Comparison of ENCODE assay signal across 11 cellular contexts in genomic region chr5:172820046-172820767, GRCh38. TPM values are rescaled to one million over a fixed set of nuclear protein-coding genes. Genes with fewer than 3 reads are reported as not detected.
DNase-seq lines count a peak whose midpoint lies in the region; ATAC-seq and TF ChIP-seq lines count a peak whose summit lies in the region.
"Had no signal": no experiment of that assay in that cellular context is flagged by ENCODE, and none has a peak within 500 bp of the region (broad histone marks: within the 10 kb centered on the region; RNA-seq: fewer than 3 reads in every experiment).

No MANE protein-coding gene starts in this region.

- TF ChIP-seq CTCF in PC-3 (conservative IDR thresholded peaks at IDR 0.05; ENCODE audit: low read depth, low read length): no peak
- TF ChIP-seq CTCF in coronary artery (IDR thresholded peaks at IDR 0.05): no peak
- no peak for TF ChIP-seq CTCF in omental fat pad (IDR thresholded peaks at IDR 0.05)

- H3K27ac ChIP-seq in PC-3 (ENCODE audit: low read length): peak overlapping the region; percentile 69
- H3K27ac ChIP-seq in coronary artery: no peak overlapping the region

- no peaks in the 10 kb centered on the region for H4K20me1 ChIP-seq in PC-3 (ENCODE audit: low read length)

- peak; percentile 89 for ATAC-seq in PC-3
- ATAC-seq in omental fat pad (ENCODE audit: low FRiP score): peak; percentile 94
- no peak for ATAC-seq in GM18858 (IDR thresholded peaks at IDR 0.05; ENCODE audit: unreplicated experiment)
- ATAC-seq in HG03342 (IDR thresholded peaks at IDR 0.05; ENCODE audit: unreplicated experiment): no peak
- ATAC-seq in HG02623 (IDR thresholded peaks at IDR 0.05; ENCODE audit: unreplicated experiment): no peak
- no peak for ATAC-seq in effector memory CD8-positive, alpha-beta T cell (replicated peaks)

- H3K79me2 ChIP-seq in PC-3 (ENCODE audit: low read length): no peaks in the 10 kb centered on the region

- H3F3A ChIP-seq in PC-3 (ENCODE audit: low read length, unreplicated experiment): no peaks in the 10 kb centered on the region

- BruUV-seq in PC-3 (replicated peaks; lab: Mats Ljungman, UMichigan): no TSS peak

- peak overlapping the region; percentile 29; the same call in 1 of the 2 replicates for H2AFZ ChIP-seq in PC-3 (ENCODE audit: low read length)

- H3K9me3 Mint-ChIP-seq in effector memory CD8-positive, alpha-beta T cell: peaks cover 0 to 2% of the 10 kb centered on the region in 2 donors

- H3K4me2 ChIP-seq in PC-3 (ENCODE audit: low read length): peak overlapping the region; percentile 28

- H3K36me3 ChIP-seq in PC-3 (ENCODE audit: low read depth, low read length): no peaks in the 10 kb centered on the region
- H3K36me3 ChIP-seq: gastrocnemius medialis had no signal

- peak overlapping the region; percentile 65 for H3K9ac ChIP-seq in PC-3 (ENCODE audit: low read length)

- CTCF ChIA-PET in PC-3 (lab: Charles Lee): interaction anchor here (0.5 kb wide), 1 partner anchor 358 kb away, joined by 8 read pairs; no protein-coding TSS in a partner anchor

- no peak overlapping the region for H3K27ac Mint-ChIP-seq in effector memory CD8-positive, alpha-beta T cell
- H3K27ac Mint-ChIP-seq: nephron progenitor cell had no signal

- no peaks in the 10 kb centered on the region for H3K27me3 Mint-ChIP-seq in effector memory CD8-positive, alpha-beta T cell

- H3K9me3 ChIP-seq in PC-3 (ENCODE audit: low read length): no peaks in the 10 kb centered on the region
- H3K9me3 ChIP-seq: gastrocnemius medialis had no signal

- POLR2A ChIA-PET in PC-3 (lab: Charles Lee; ENCODE audit: unreplicated experiment): no interaction called here

- H3K4me1 ChIP-seq in PC-3 (ENCODE audit: insufficient read depth, low read length): peaks cover 24% of the 10 kb centered on the region
- H3K4me1 ChIP-seq: gastrocnemius medialis had no signal

- DNase-seq in AG20443 (ENCODE audit: low spot score) (peak; percentile 46), PC-3 (peak; percentile 55), coronary artery (ENCODE audit: low spot score) (peak; percentile 71), omental fat pad (ENCODE audit: low spot score) (peak; percentile 83)
- no peak for DNase-seq in effector memory CD8-positive, alpha-beta T cell
- DNase-seq: COR-L47, gastrocnemius medialis, nephron progenitor cell had no signal

- no peaks in the 10 kb centered on the region for H3K36me3 Mint-ChIP-seq in effector memory CD8-positive, alpha-beta T cell (ENCODE audit: insufficient read depth)

- H3K27me3 ChIP-seq in PC-3 (ENCODE audit: low read length): no peaks in the 10 kb centered on the region
- H3K27me3 ChIP-seq: gastrocnemius medialis had no signal

- no peaks in the 10 kb centered on the region for H3K9me2 ChIP-seq in PC-3 (replicated peaks; ENCODE audit: low read length)

- no peaks in the 10 kb centered on the region for H3K4me1 Mint-ChIP-seq in effector memory CD8-positive, alpha-beta T cell (ENCODE audit: low read depth in 2 of 2)

- H3K4me3 ChIP-seq in PC-3 (ENCODE audit: low read length): no peak overlapping the region
- H3K4me3 ChIP-seq in coronary artery: no peak overlapping the region
- H3K4me3 ChIP-seq: gastrocnemius medialis had no signal

- no peak overlapping the region for H3K4me3 Mint-ChIP-seq in effector memory CD8-positive, alpha-beta T cell
- H3K4me3 Mint-ChIP-seq: nephron progenitor cell had no signal

- intact Hi-C loops in PC-3 (cut with micrococcal nuclease): no loop called here

RNA-seq across cellular contexts. Expression of gene ERGIC1, which starts 13.8 kb away (rescaled TPM):
- 124 and 148 TPM in 2 replicates for total RNA-seq in PC-3 (2014; rRNA removed)
- total RNA-seq in omental fat pad: 100 to 1,000 TPM in 3 of 4 donors, 10 to 100 TPM in 1; 98.8 to 227 (median 129) TPM

RNA-seq across cellular contexts. Expression of gene DUSP1, which starts 49.2 kb away (rescaled TPM):
- total RNA-seq in PC-3 (2014; rRNA removed) (522 and 586 TPM in 2 replicates), omental fat pad (1,000 to 10,000 TPM; 1,645 to 2,968 (median 1,824) TPM)

Comparison
In these comparisons a context has a peak if more than half of its experiments do, and no peak if none do; other contexts are left out.
1. DNase-seq: peak in AG20443 (single experiment), PC-3 (single experiment), coronary artery (single experiment) and omental fat pad (single experiment); none in effector memory CD8-positive, alpha-beta T cell (0 of 3).
2. ATAC-seq: peak in PC-3 (single experiment) and omental fat pad (single experiment); none in GM18858 (single experiment), HG03342 (single experiment), HG02623 (single experiment) and effector memory CD8-positive, alpha-beta T cell (single experiment).